1 cellular context compared by ENCODE assay signal in genomic region chr5:10293907-10294662, GRCh38.
TF ChIP-seq lines count a peak whose summit lies in the region.

No MANE protein-coding gene starts in this region.

TF ChIP-seq in K562, 482 proteins besides CTCF, POLR2A, EP300 and RAD21 (continued from another document and continues in another):
- TF ChIP-seq ZBTB5 (IDR thresholded peaks at IDR 0.05) (no peak), ZNF655 (CRISPR knock-in tag; IDR thresholded peaks at IDR 0.05) (no peak), ZNF76 (CRISPR knock-in tag; IDR thresholded peaks at IDR 0.05; ENCODE audit: borderline replicate concordance) (0 out of 2 replicates have a peak, but pooled peaks have one; percentile 8), NR2C1 (IDR thresholded peaks at IDR 0.05) (no peak), NR2C1 (tag; IDR thresholded peaks at IDR 0.05) (no peak), FOS (IDR thresholded peaks at IDR 0.05; ENCODE audit: extremely low read depth, insufficient read length) (no peak), KDM1A (IDR thresholded peaks at IDR 0.05) (peak; percentile 43 to 78; a peak in 3 of 4 replicates), E2F1 (CRISPR knock-in tag; IDR thresholded peaks at IDR 0.05) (no peak), CBX2 (IDR thresholded peaks at IDR 0.05; ENCODE audit: insufficient read depth, low read length, poor library complexity, severe bottlenecking) (no peak), RBM34 (IDR thresholded peaks at IDR 0.05; ENCODE audit: borderline replicate concordance, insufficient read depth, low read length) (no peak), HDAC3 (IDR thresholded peaks at IDR 0.05; ENCODE audit: borderline replicate concordance, partially characterized antibody) (no peak), ZNF134 (CRISPR knock-in tag; conservative IDR thresholded peaks at IDR 0.05) (no peak), SNRNP70 (optimal IDR thresholded peaks at IDR 0.05; ENCODE audit: low read depth, low read length) (no peak), TOE1 (IDR thresholded peaks at IDR 0.05; ENCODE audit: borderline replicate concordance) (no peak), TOE1 (CRISPR knock-in tag; IDR thresholded peaks at IDR 0.05; ENCODE audit: borderline replicate concordance, low read depth) (no peak), ZNF609 (CRISPR knock-in tag; IDR thresholded peaks at IDR 0.05; ENCODE audit: borderline replicate concordance) (no peak), ZNF146 (CRISPR knock-in tag; IDR thresholded peaks at IDR 0.05; ENCODE audit: unreplicated experiment) (no peak), PCBP1 (IDR thresholded peaks at IDR 0.05; ENCODE audit: low read depth, low read length, poor library complexity, severe bottlenecking) (no peak), ZBTB7A (IDR thresholded peaks at IDR 0.05; ENCODE audit: borderline replicate concordance, control insufficient read depth, low read depth, low read length) (no peak), ZFP36 (IDR thresholded peaks at IDR 0.05; ENCODE audit: low read depth, low read length, partially characterized antibody) (no peak), ATF2 (CRISPR knock-in tag; IDR thresholded peaks at IDR 0.05) (no peak), MYNN (IDR thresholded peaks at IDR 0.05) (no peak), MYNN (CRISPR knock-in tag; IDR thresholded peaks at IDR 0.05) (no peak), ZNF75A (CRISPR knock-in tag; IDR thresholded peaks at IDR 0.05) (no peak), TAF1 (IDR thresholded peaks at IDR 0.05; ENCODE audit: control insufficient read depth, extremely low read depth, insufficient read depth, low read length, severe bottlenecking) (no peak), ZNF586 (CRISPR knock-in tag; conservative IDR thresholded peaks at IDR 0.05) (no peak), EWSR1 (IDR thresholded peaks at IDR 0.05; ENCODE audit: borderline replicate concordance, low read depth, partially characterized antibody) (no peak), E2F4 (CRISPR knock-in tag; IDR thresholded peaks at IDR 0.05; ENCODE audit: low read depth) (0 out of 2 replicates have a peak, but pooled peaks have one; percentile 52), FUS (optimal IDR thresholded peaks at IDR 0.05; ENCODE audit: low read depth, low read length) (no peak), SMARCA4 (IDR thresholded peaks at IDR 0.05) (no peak), SP2 (IDR thresholded peaks at IDR 0.05; ENCODE audit: extremely low read depth, low read depth, low read length, poor library complexity, severe bottlenecking) (no peak), MEF2A (IDR thresholded peaks at IDR 0.05; ENCODE audit: control insufficient read depth, low read depth, low read length) (no peak), RREB1 (CRISPR knock-in tag; IDR thresholded peaks at IDR 0.05) (no peak), RBM15 (IDR thresholded peaks at IDR 0.05; ENCODE audit: insufficient read depth, low read length) (no peak), DEAF1 (CRISPR knock-in tag; IDR thresholded peaks at IDR 0.05) (no peak), MCM2 (IDR thresholded peaks at IDR 0.05; ENCODE audit: low read depth) (no peak), ZNF263 (CRISPR knock-in tag; IDR thresholded peaks at IDR 0.05; ENCODE audit: borderline replicate concordance) (no peak), RBBP5 (IDR thresholded peaks at IDR 0.05; ENCODE audit: borderline replicate concordance, insufficient read depth, low read length, poor library complexity, severe bottlenecking) (no peak), ZNF121 (CRISPR knock-in tag; conservative IDR thresholded peaks at IDR 0.05) (peak; percentile 100), HSF4 (CRISPR knock-in tag; IDR thresholded peaks at IDR 0.05; ENCODE audit: borderline replicate concordance) (peak; percentile 15; the same call in 1 of the 2 replicates), WHSC1 (IDR thresholded peaks at IDR 0.05; ENCODE audit: low read length) (peak; percentile 78), CGGBP1 (CRISPR knock-in tag; IDR thresholded peaks at IDR 0.05) (no peak)
